8 cellular contexts compared by ENCODE assay signal in the genomic region with DNA sequence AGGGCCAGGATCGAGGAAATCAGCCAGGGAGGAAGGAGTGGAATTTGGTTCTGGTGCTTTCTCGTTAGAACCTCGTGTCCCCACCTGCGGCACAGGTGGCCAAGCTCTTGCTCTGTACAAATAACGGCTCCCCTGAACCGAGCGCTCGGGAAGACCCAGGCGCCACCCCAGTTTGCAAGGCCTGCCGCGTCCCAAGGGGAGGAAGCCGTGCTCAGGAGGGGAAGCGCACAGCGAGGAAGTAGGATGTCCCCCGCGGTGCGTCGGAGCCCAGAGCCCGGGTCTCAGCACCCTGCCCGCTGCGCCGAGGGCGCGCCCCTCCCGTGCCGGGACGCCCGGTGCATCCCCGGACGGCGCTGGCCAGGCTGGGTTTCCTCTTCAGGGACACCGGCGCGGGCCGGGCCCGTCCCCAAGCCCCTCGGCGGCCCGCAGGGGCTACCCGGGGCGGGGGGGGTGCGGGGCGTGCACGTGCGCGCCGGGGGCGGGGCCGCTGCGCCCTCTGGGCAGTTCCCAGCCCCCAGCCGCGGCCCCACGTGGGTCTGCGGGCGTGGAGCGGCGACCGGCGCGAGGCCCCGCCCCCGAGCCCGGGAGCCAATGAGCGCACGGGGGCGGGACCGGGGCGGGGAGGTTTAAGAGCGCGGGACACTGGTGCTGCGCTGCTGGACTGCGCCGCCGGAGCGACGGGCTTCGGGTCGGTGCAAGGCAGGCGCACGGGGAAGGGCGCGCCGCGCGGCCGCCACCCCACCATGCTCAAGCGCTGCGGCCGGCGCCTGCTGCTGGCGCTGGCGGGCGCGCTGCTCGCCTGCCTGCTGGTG. TPM values are rescaled to one million over a fixed set of nuclear protein-coding genes. Genes with fewer than 3 reads are reported as not detected.
DNase-seq lines count a peak whose midpoint lies in the region; ATAC-seq and TF ChIP-seq lines count a peak whose summit lies in the region.

A gene with protein sequence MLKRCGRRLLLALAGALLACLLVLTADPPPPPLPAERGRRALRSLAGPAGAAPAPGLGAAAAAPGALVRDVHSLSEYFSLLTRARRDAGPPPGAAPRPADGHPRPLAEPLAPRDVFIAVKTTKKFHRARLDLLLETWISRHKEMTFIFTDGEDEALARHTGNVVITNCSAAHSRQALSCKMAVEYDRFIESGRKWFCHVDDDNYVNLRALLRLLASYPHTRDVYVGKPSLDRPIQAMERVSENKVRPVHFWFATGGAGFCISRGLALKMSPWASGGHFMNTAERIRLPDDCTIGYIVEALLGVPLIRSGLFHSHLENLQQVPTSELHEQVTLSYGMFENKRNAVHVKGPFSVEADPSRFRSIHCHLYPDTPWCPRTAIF (plus strand): TSS at position 656 of the 812 bp plus-strand sequence. CDS start 88 bp downstream, at position 744.

- H2AFZ ChIP-seq in Karpas-422 (ENCODE audit: low read length), result 0 out of 2 replicates have a peak within 1 kb of the TSS, but pooled peaks have one; percentile 53
- no peak within 1 kb of the TSS for H2AFZ ChIP-seq in neural cell (ENCODE audit: low read depth, low read length)

- peak; percentile 90 for DNase-seq in EH (ENCODE audit: low read depth)
- peak; percentile 96 for DNase-seq in Karpas-422
- no peak for DNase-seq in RWPE2 (ENCODE audit: low spot score)
- peak; percentile 79 for DNase-seq in activated T-helper 9 cell treated with anti-CD3 and anti-CD28 coated beads, Interleukin-2, amount 50 U/mL, for 16 hours (ENCODE audit: low read depth)
- DNase-seq in fibroblast of the conjunctiva (ENCODE audit: low read depth), result peak; percentile 63
- peak; percentile 93 for DNase-seq in stomach

- no peaks in the 10 kb centered on the region for H3F3A ChIP-seq in neural cell (ENCODE audit: insufficient read depth, low read length, poor library complexity, severe bottlenecking)

- H3K4me1 ChIP-seq in Karpas-422 (ENCODE audit: low read length), result peaks cover 18% of the 10 kb centered on the region
- H3K4me1 ChIP-seq in RWPE2 (ENCODE audit: insufficient read depth, poor library complexity, severe bottlenecking), result peaks cover 42% of the 10 kb centered on the region
- H3K4me1 ChIP-seq in stomach, result peaks cover 54 to 64% (median 57%) of the 10 kb centered on the region in 4 donors

- peak in 1 of 4 donors; percentile 35 for TF ChIP-seq POLR2A in stomach (IDR thresholded peaks at IDR 0.05)

- peak within 1 kb of the TSS; percentile 59 for H3K4me3 ChIP-seq in Karpas-422 (ENCODE audit: low read length)
- H3K4me3 ChIP-seq in RWPE2 (ENCODE audit: severe bottlenecking), result peak within 1 kb of the TSS; percentile 34
- peak within 1 kb of the TSS; percentile 68 for H3K4me3 ChIP-seq in neural cell (ENCODE audit: low read length)
- peak within 1 kb of the TSS; percentile 57 to 78 (median 66) for H3K4me3 ChIP-seq in stomach

- WGBS in stomach, 5 donors, result 0 to 1% (median 0%) methylated on average over 41 to 84 of the region's 95 CpGs

- intact Hi-C loops in stomach (cut with DNase I; ENCODE audit: low total_unique reads), result no loop called here

- no peaks in the 10 kb centered on the region for H3K36me3 ChIP-seq in Karpas-422 (ENCODE audit: insufficient read depth, low read length)
- H3K36me3 ChIP-seq in RWPE2 (ENCODE audit: low read depth), result no peaks in the 10 kb centered on the region
- no peaks in the 10 kb centered on the region for H3K36me3 ChIP-seq in neural cell (ENCODE audit: insufficient read depth, low read length)
- H3K36me3 ChIP-seq in stomach, result no peaks in the 10 kb centered on the region

- TF ChIP-seq EP300 in neural cell (conservative IDR thresholded peaks at IDR 0.05; ENCODE audit: poor library complexity, severe bottlenecking) (no peak), stomach (IDR thresholded peaks at IDR 0.05) (no peak)

- H3K27ac ChIP-seq in Karpas-422 (ENCODE audit: low read length) (no peak within 1 kb of the TSS), RWPE2 (ENCODE audit: poor library complexity, severe bottlenecking) (no peak within 1 kb of the TSS), neural cell (ENCODE audit: low read length) (no peak within 1 kb of the TSS), stomach (peak within 1 kb of the TSS; percentile 75 to 94 (median 90))

- no peak for TF ChIP-seq RAD21 in neural cell (conservative IDR thresholded peaks at IDR 0.05)

- peak; percentile 73 for ATAC-seq in GM21786 (IDR thresholded peaks at IDR 0.05; ENCODE audit: unreplicated experiment)
- peak; percentile 49 for ATAC-seq in RWPE2 (ENCODE audit: low read depth)

- H3K27me3 ChIP-seq in Karpas-422 (ENCODE audit: low read length) (no peaks in the 10 kb centered on the region), RWPE2 (ENCODE audit: insufficient read depth, poor library complexity, severe bottlenecking) (no peaks in the 10 kb centered on the region), neural cell (ENCODE audit: insufficient read depth, low read depth, low read length) (peaks cover 10% of the 10 kb centered on the region), stomach (peaks cover 0 to 55% (median 8%) of the 10 kb centered on the region in 3 donors)

- no peaks in the 10 kb centered on the region for H3K79me2 ChIP-seq in Karpas-422 (ENCODE audit: low read length)
- peaks cover 31% of the 10 kb centered on the region for H3K79me2 ChIP-seq in neural cell (replicated peaks; ENCODE audit: insufficient read depth, low read length)

- no peaks in the 10 kb centered on the region for H3K9me2 ChIP-seq in Karpas-422 (replicated peaks; ENCODE audit: insufficient read depth, low read length)
- no peaks in the 10 kb centered on the region for H3K9me2 ChIP-seq in neural cell (ENCODE audit: insufficient read depth, low read length)

- TF ChIP-seq CTCF in RWPE2 (IDR thresholded peaks at IDR 0.05; ENCODE audit: poor library complexity, severe bottlenecking), result no peak
- no peak for TF ChIP-seq CTCF in neural cell (IDR thresholded peaks at IDR 0.05; ENCODE audit: poor library complexity, severe bottlenecking)
- no peak for TF ChIP-seq CTCF in stomach (IDR thresholded peaks at IDR 0.05)

- H3K9ac ChIP-seq in Karpas-422 (ENCODE audit: low read length) (peak within 1 kb of the TSS; percentile 62), neural cell (ENCODE audit: low read length) (no peak within 1 kb of the TSS)

- no peaks in the 10 kb centered on the region for H3K9me3 ChIP-seq in Karpas-422 (ENCODE audit: low read length)
- H3K9me3 ChIP-seq in RWPE2 (ENCODE audit: severe bottlenecking), result no peaks in the 10 kb centered on the region
- H3K9me3 ChIP-seq in neural cell (ENCODE audit: low read length), result no peaks in the 10 kb centered on the region
- H3K9me3 ChIP-seq in stomach, result no peaks in the 10 kb centered on the region

- H4K20me1 ChIP-seq in Karpas-422 (ENCODE audit: insufficient read depth, low read depth, low read length) (no peaks in the 10 kb centered on the region; the same call in 1 of the 2 replicates), neural cell (ENCODE audit: insufficient read depth) (no peaks in the 10 kb centered on the region)

- H3K4me2 ChIP-seq in Karpas-422 (ENCODE audit: low read depth, low read length, poor library complexity, severe bottlenecking) (peak within 1 kb of the TSS; percentile 76), neural cell (ENCODE audit: low read length) (peak within 1 kb of the TSS; percentile 30)

TF ChIP-seq in neural cell, 6 proteins besides CTCF, POLR2A, EP300 and RAD21:
- TF ChIP-seq MXI1 (conservative IDR thresholded peaks at IDR 0.05; ENCODE audit: poor library complexity, severe bottlenecking), result peak; percentile 86
- TF ChIP-seq, protein P1, sequence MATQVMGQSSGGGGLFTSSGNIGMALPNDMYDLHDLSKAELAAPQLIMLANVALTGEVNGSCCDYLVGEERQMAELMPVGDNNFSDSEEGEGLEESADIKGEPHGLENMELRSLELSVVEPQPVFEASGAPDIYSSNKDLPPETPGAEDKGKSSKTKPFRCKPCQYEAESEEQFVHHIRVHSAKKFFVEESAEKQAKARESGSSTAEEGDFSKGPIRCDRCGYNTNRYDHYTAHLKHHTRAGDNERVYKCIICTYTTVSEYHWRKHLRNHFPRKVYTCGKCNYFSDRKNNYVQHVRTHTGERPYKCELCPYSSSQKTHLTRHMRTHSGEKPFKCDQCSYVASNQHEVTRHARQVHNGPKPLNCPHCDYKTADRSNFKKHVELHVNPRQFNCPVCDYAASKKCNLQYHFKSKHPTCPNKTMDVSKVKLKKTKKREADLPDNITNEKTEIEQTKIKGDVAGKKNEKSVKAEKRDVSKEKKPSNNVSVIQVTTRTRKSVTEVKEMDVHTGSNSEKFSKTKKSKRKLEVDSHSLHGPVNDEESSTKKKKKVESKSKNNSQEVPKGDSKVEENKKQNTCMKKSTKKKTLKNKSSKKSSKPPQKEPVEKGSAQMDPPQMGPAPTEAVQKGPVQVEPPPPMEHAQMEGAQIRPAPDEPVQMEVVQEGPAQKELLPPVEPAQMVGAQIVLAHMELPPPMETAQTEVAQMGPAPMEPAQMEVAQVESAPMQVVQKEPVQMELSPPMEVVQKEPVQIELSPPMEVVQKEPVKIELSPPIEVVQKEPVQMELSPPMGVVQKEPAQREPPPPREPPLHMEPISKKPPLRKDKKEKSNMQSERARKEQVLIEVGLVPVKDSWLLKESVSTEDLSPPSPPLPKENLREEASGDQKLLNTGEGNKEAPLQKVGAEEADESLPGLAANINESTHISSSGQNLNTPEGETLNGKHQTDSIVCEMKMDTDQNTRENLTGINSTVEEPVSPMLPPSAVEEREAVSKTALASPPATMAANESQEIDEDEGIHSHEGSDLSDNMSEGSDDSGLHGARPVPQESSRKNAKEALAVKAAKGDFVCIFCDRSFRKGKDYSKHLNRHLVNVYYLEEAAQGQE (IDR thresholded peaks at IDR 0.05; ENCODE audit: borderline replicate concordance), result no peak

RNA-seq across cellular contexts. Expression of the gene that starts here (rescaled TPM):
- total RNA-seq in Karpas-422 (2014; rRNA removed; shearing (Covaris generic); ENCODE audit: low replicate concordance), result 0.07 and 0.19 TPM in 2 replicates
- polyA plus RNA-seq in neural cell (0.30 and 1.5 TPM in 2 replicates), stomach (10 to 100 TPM; 11.8 to 15.4 (median 14.1) TPM)
- 0.49 TPM in 1 of 2 replicates, not detected in the other for polyA minus RNA-seq in neural cell
- total RNA-seq in stomach, result 100 to 1,000 TPM in 1 of 5 donors, 10 to 100 TPM in 3, 1 to 10 TPM in 1; 8.0 to 103 (median 36.2) TPM

Comparison
In these comparisons a context has a peak if more than half of its experiments do, and no peak if none do; other contexts are left out.
1. Peak in DNase-seq, H3K4me3 ChIP-seq, H3K9ac ChIP-seq and H3K4me2 ChIP-seq in Karpas-422; RNA of the gene not detected or under 1 TPM.
2. H3K27ac ChIP-seq: peak in stomach (5 of 5); none in Karpas-422 (single experiment), RWPE2 (single experiment) and neural cell (single experiment).
3. Peak in every context shown above with its lines, with median percentiles within 50 percentile points of each other: H3K4me3 ChIP-seq.